ENCODE assay signal across 1 cellular context in the genomic region with DNA sequence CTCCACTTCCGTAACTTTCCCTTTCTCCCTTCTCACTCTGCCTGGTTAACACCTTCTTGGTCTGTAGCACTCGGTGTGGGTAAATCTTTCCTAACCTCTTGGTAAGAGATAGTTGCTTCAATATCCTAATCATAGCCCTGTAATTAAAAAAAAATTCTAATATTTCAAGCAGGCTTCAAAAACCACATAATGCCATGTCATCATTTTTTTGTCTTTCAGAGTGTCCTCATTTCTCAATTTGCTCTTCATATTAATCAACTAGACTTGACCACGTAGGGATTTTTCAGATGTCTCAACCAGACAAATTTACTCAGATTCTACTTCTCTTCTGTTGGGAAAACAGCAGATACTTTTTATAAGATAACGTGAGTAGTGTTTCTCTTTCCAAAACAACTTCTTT.
A peak's percentile ranks its signal among the peaks of the same experiment; 100 is the strongest.
TF ChIP-seq lines count a peak whose summit lies in the region.

No MANE protein-coding gene starts in this region.

TF ChIP-seq in K562, 482 proteins besides CTCF, POLR2A, EP300 and RAD21 (continued from another document):
- TF ChIP-seq, protein P1, sequence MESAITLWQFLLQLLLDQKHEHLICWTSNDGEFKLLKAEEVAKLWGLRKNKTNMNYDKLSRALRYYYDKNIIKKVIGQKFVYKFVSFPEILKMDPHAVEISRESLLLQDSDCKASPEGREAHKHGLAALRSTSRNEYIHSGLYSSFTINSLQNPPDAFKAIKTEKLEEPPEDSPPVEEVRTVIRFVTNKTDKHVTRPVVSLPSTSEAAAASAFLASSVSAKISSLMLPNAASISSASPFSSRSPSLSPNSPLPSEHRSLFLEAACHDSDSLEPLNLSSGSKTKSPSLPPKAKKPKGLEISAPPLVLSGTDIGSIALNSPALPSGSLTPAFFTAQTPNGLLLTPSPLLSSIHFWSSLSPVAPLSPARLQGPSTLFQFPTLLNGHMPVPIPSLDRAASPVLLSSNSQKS (CRISPR knock-in tag; IDR thresholded peaks at IDR 0.05), result no peak
- TF ChIP-seq SNIP1 (IDR thresholded peaks at IDR 0.05; ENCODE audit: low read depth) (no peak), ZC3H11A (IDR thresholded peaks at IDR 0.05; ENCODE audit: low read depth, low read length) (no peak), C11orf30 (IDR thresholded peaks at IDR 0.05; ENCODE audit: low read depth) (peak; percentile 58), ARHGAP35 (IDR thresholded peaks at IDR 0.05; ENCODE audit: partially characterized antibody) (no peak), OTX1 (CRISPR knock-in tag; IDR thresholded peaks at IDR 0.05) (no peak)
